Comparison of ENCODE assay signal across 11 cellular contexts in genomic region chr2:158507141-158507540, GRCh38. TPM values are rescaled to one million over a fixed set of nuclear protein-coding genes. Genes with fewer than 3 reads are reported as not detected.
DNase-seq lines count a peak whose midpoint lies in the region; ATAC-seq and TF ChIP-seq lines count a peak whose summit lies in the region.
"Had no signal": no experiment of that assay in that cellular context is flagged by ENCODE, and none has a peak within 500 bp of the region (broad histone marks: within the 10 kb centered on the region; RNA-seq: fewer than 3 reads in every experiment).

No MANE protein-coding gene starts in this region.

- H2AFZ ChIP-seq in smooth muscle cell (ENCODE audit: low read depth) (no peak overlapping the region), hepatocyte (no peak overlapping the region)

- H3K9me3 ChIP-seq in smooth muscle cell (replicated peaks; ENCODE audit: low read depth) (no peaks in the 10 kb centered on the region), hepatocyte (ENCODE audit: low read depth) (no peaks in the 10 kb centered on the region)

- no peak overlapping the region for H3K9ac ChIP-seq in smooth muscle cell (ENCODE audit: low read depth)

- H3K79me2 ChIP-seq in smooth muscle cell (ENCODE audit: low read depth) (peaks cover 12% of the 10 kb centered on the region), hepatocyte (peaks cover 74% of the 10 kb centered on the region)

- H3K9me2 ChIP-seq in hepatocyte (replicated peaks; ENCODE audit: insufficient read depth), result no peaks in the 10 kb centered on the region

- TF ChIP-seq CTCF in smooth muscle cell (IDR thresholded peaks at IDR 0.05; ENCODE audit: borderline replicate concordance, insufficient read depth, poor library complexity, severe bottlenecking) (no peak), hepatocyte (IDR thresholded peaks at IDR 0.05; ENCODE audit: poor library complexity) (no peak)

- ATAC-seq in GM21367 (IDR thresholded peaks at IDR 0.05; ENCODE audit: unreplicated experiment), result peak; percentile 65
- peak; percentile 42 for ATAC-seq in HG03354 (IDR thresholded peaks at IDR 0.05; ENCODE audit: poor library complexity, severe bottlenecking, unreplicated experiment)
- ATAC-seq: left cardiac atrium had no signal

- no peak overlapping the region for H3K27ac Mint-ChIP-seq in activated CD4-positive, alpha-beta T cell treated with anti-CD3 and anti-CD28 coated beads, Interleukin-2, amount 10 ng/mL, durations not matched to agents 7 days and 5 days

- H3K4me2 ChIP-seq in smooth muscle cell, result no peak overlapping the region
- H3K4me2 ChIP-seq in hepatocyte, result no peak overlapping the region

- H3K4me1 Mint-ChIP-seq in activated CD4-positive, alpha-beta T cell treated with anti-CD3 and anti-CD28 coated beads, Interleukin-2, amount 10 ng/mL, durations not matched to agents 7 days and 5 days, result peaks cover 14% of the 10 kb centered on the region

- H4K20me1 ChIP-seq in smooth muscle cell (ENCODE audit: low read depth) (peaks cover 8% of the 10 kb centered on the region), hepatocyte (ENCODE audit: insufficient read depth, poor library complexity, severe bottlenecking) (no peaks in the 10 kb centered on the region)

- H3K4me3 ChIP-seq in smooth muscle cell (no peak overlapping the region), hepatocyte (no peak overlapping the region)

- H3K27me3 ChIP-seq in smooth muscle cell (ENCODE audit: low read depth) (no peaks in the 10 kb centered on the region), hepatocyte (no peaks in the 10 kb centered on the region)

- CTCF ChIA-PET in activated CD4-positive, alpha-beta T cell treated with anti-CD3 and anti-CD28 coated beads, Interleukin-2, amount 10 ng/mL, durations not matched to agents 7 days and 5 days (lab: Charles Lee), result no interaction called here

- H3K36me3 Mint-ChIP-seq in activated CD4-positive, alpha-beta T cell treated with anti-CD3 and anti-CD28 coated beads, Interleukin-2, amount 10 ng/mL, durations not matched to agents 7 days and 5 days (ENCODE audit: low read depth), result peaks cover 5% of the 10 kb centered on the region

- POLR2A ChIA-PET in activated CD4-positive, alpha-beta T cell treated with anti-CD3 and anti-CD28 coated beads, Interleukin-2, amount 10 ng/mL, durations not matched to agents 7 days and 5 days (lab: Charles Lee), result no interaction called here

- H3K36me3 ChIP-seq in smooth muscle cell (ENCODE audit: low read depth) (no peaks in the 10 kb centered on the region), hepatocyte (replicated peaks; ENCODE audit: insufficient read depth, low read depth) (no peaks in the 10 kb centered on the region)

- no peaks in the 10 kb centered on the region for H3K9me3 Mint-ChIP-seq in activated CD4-positive, alpha-beta T cell treated with anti-CD3 and anti-CD28 coated beads, Interleukin-2, amount 10 ng/mL, durations not matched to agents 7 days and 5 days

- no peaks in the 10 kb centered on the region for H3F3A ChIP-seq in smooth muscle cell (ENCODE audit: low read depth)

- H3K27me3 Mint-ChIP-seq in activated CD4-positive, alpha-beta T cell treated with anti-CD3 and anti-CD28 coated beads, Interleukin-2, amount 10 ng/mL, durations not matched to agents 7 days and 5 days, result no peaks in the 10 kb centered on the region

- no peaks in the 10 kb centered on the region for H3K4me1 ChIP-seq in smooth muscle cell (ENCODE audit: low read depth)
- peaks cover 27% of the 10 kb centered on the region for H3K4me1 ChIP-seq in hepatocyte (ENCODE audit: insufficient read depth)

- 73% methylated on average over 4 of the region's 4 CpGs for WGBS in smooth muscle cell (ENCODE audit: low lambda C conversion rate)
- WGBS in hepatocyte (ENCODE audit: low lambda C conversion rate, missing lambda C conversion rate), result 83% methylated on average over 4 of the region's 4 CpGs

- H3K4me3 Mint-ChIP-seq in activated CD4-positive, alpha-beta T cell treated with anti-CD3 and anti-CD28 coated beads, Interleukin-2, amount 10 ng/mL, durations not matched to agents 7 days and 5 days, result no peak overlapping the region

- DNase-seq in activated CD4-positive, alpha-beta T cell treated with anti-CD3 and anti-CD28 coated beads, Interleukin-2, amount 50 U/mL, for 48 hours, result peak; percentile 11 to 15
- DNase-seq in activated CD4-positive, alpha-beta T cell treated with anti-CD3 and anti-CD28 coated beads, Interleukin-2, amount 10 ng/mL, durations not matched to agents 7 days and 5 days, result no peak
- DNase-seq in iris pigment epithelial cell (ENCODE audit: low read depth), result peak; percentile 40
- no peak for DNase-seq in NCI-H187 treated with DMSO at 0.1 percent for 48 hours (lab: John Stamatoyannopoulos, UW)
- no peak for DNase-seq in smooth muscle cell (lab: John Stamatoyannopoulos, UW; ENCODE audit: unreplicated experiment)
- no peak for DNase-seq in hepatocyte (ENCODE audit: low spot score)
- DNase-seq: left cardiac atrium, NCI-H2081 treated with DMSO at 0.1 percent for 48 hours, posterior cingulate gyrus had no signal

- H3K27ac ChIP-seq in smooth muscle cell (ENCODE audit: low read depth) (no peak overlapping the region), hepatocyte (no peak overlapping the region)

RNA-seq across cellular contexts. Expression of gene PKP4, which starts 50.4 kb away (rescaled TPM):
- 10 to 100 TPM; 36.3 to 43.1 TPM for total RNA-seq in activated CD4-positive, alpha-beta T cell treated with anti-CD3 and anti-CD28 coated beads, Interleukin-2, amount 10 ng/mL, durations not matched to agents 7 days and 5 days
- total RNA-seq in smooth muscle cell (11.5 and 14.0 TPM in 2 replicates), hepatocyte (32.2 and 43.3 TPM in 2 replicates)
- polyA plus RNA-seq in smooth muscle cell (2.4 and 3.7 TPM in 2 replicates), hepatocyte (7.5 and 10.6 TPM in 2 replicates)

RNA-seq across cellular contexts. Expression of gene CCDC148, which starts 50.6 kb away (rescaled TPM):
- total RNA-seq in activated CD4-positive, alpha-beta T cell treated with anti-CD3 and anti-CD28 coated beads, Interleukin-2, amount 10 ng/mL, durations not matched to agents 7 days and 5 days, result under 1 TPM in 1 of 2 experiments, not detected in 1; 0.15 TPM
- 0.09 and 0.18 TPM in 2 replicates for total RNA-seq in smooth muscle cell
- not detected in 2 replicates for polyA plus RNA-seq in smooth muscle cell
- 1.6 and 2.2 TPM in 2 replicates for total RNA-seq in hepatocyte
- polyA plus RNA-seq in hepatocyte, result 0.62 and 1.7 TPM in 2 replicates

Comparison
In these comparisons a context has a peak if more than half of its experiments do, and no peak if none do; other contexts are left out.
1. DNase-seq: peak in activated CD4-positive, alpha-beta T cell treated with anti-CD3 and anti-CD28 coated beads, Interleukin-2, amount 50 U/mL, for 48 hours (2 of 2) and iris pigment epithelial cell (single experiment); none in activated CD4-positive, alpha-beta T cell treated with anti-CD3 and anti-CD28 coated beads, Interleukin-2, amount 10 ng/mL, durations not matched to agents 7 days and 5 days (single experiment), NCI-H187 treated with DMSO at 0.1 percent for 48 hours (single experiment), smooth muscle cell (single experiment) and hepatocyte (single experiment).